In genomic region chr16:88810868-88811599, GRCh38 we compare ENCODE assay signal across 8 cellular contexts. TPM values are rescaled to one million over a fixed set of nuclear protein-coding genes. Genes with fewer than 3 reads are reported as not detected.
DNase-seq lines count a peak whose midpoint lies in the region; ATAC-seq and TF ChIP-seq lines count a peak whose summit lies in the region.

No MANE protein-coding gene starts in this region.

- H3K4me1 ChIP-seq in heart right ventricle: peaks cover 12 to 40% (median 30%) of the 10 kb centered on the region in 9 donors

- H3K9me3 ChIP-seq in heart right ventricle: no peaks in the 10 kb centered on the region

- peaks cover 0 to 31% (median 0%) of the 10 kb centered on the region in 9 donors for H3K36me3 ChIP-seq in heart right ventricle

- intact Hi-C loops in heart right ventricle (cut with DNase I) (loop anchor here in 8 of 10 donors (2.0 to 10.0 kb wide), 9 partner anchors 46 to 406 kb away; partner anchors contain the start of genes GALNS (in 4 of the 8), TRAPPC2L (in 4 of the 8), CDH15 (in 2 of the 8) and ZNF778 (in 1 of the 8)), posterior vena cava (cut with DNase I) (no loop called here)

- ATAC-seq in GM21619 (IDR thresholded peaks at IDR 0.05; ENCODE audit: unreplicated experiment): peak; percentile 44
- peak; percentile 71 to 84 (median 81) for ATAC-seq in heart right ventricle

- H3K4me3 ChIP-seq in heart right ventricle: peak overlapping the region; percentile 43 to 94 (median 80)

- no peaks in the 10 kb centered on the region for H3K27me3 ChIP-seq in heart right ventricle

- WGBS in heart right ventricle, 2 donors: 6 to 7% methylated on average over 42 to 45 of the region's 45 CpGs

- TF ChIP-seq CTCF in heart right ventricle (IDR thresholded peaks at IDR 0.05): peak in 1 of 9 donors; percentile 10

- peak overlapping the region; percentile 87 to 97 (median 94) for H3K27ac ChIP-seq in heart right ventricle

- DNase-seq in GM03348 (ENCODE audit: low spot score) (peak; percentile 89), HuH-7.5 (ENCODE audit: low spot score) (peak; percentile 86), SHP77 (lab: John Stamatoyannopoulos, UW) (peak; percentile 48 to 74), amniotic epithelial cell (ENCODE audit: low read depth) (peak; percentile 69), heart right ventricle (peak; percentile 72 to 80), posterior vena cava (ENCODE audit: low spot score) (peak; percentile 95), DMS114 treated with DMSO at 0.1 percent for 48 hours (lab: John Stamatoyannopoulos, UW; ENCODE audit: unreplicated experiment) (no peak)

RNA-seq across cellular contexts. Expression of gene APRT, which starts 0.7 kb away (rescaled TPM):
- total RNA-seq in heart right ventricle (10 to 100 TPM; 20.8 to 58.0 (median 35.4) TPM), posterior vena cava (10 to 100 TPM; 73.1 to 92.8 TPM)
- polyA plus RNA-seq in heart right ventricle: 100 to 1,000 TPM in 1 of 2 donors, 10 to 100 TPM in 1; 68.4 to 166 TPM

RNA-seq across cellular contexts. Expression of gene CDT1, which starts 7.4 kb away (rescaled TPM):
- total RNA-seq in heart right ventricle (1 to 10 TPM in 4 of 10 donors, under 1 TPM in 6; 0.21 to 2.6 (median 0.58) TPM), posterior vena cava (1 to 10 TPM in 1 of 2 donors, under 1 TPM in 1; 0.57 to 2.0 TPM)
- polyA plus RNA-seq in heart right ventricle: under 1 TPM; 0.15 to 0.22 TPM

RNA-seq across cellular contexts. Expression of gene PIEZO1, which starts 26.0 kb away (rescaled TPM):
- total RNA-seq in heart right ventricle (10 to 100 TPM; 12.3 to 38.0 (median 16.4) TPM), posterior vena cava (100 to 1,000 TPM in 1 of 2 donors, 10 to 100 TPM in 1; 99.3 to 103 TPM)
- polyA plus RNA-seq in heart right ventricle: 10 to 100 TPM; 51.3 to 78.2 TPM

RNA-seq across cellular contexts. Expression of gene GALNS, which starts 45.7 kb away (rescaled TPM):
- 10 to 100 TPM; 11.5 to 18.7 (median 13.8) TPM for total RNA-seq in heart right ventricle
- polyA plus RNA-seq in heart right ventricle: 10 to 100 TPM; 13.3 to 17.6 TPM
- total RNA-seq in posterior vena cava: 10 to 100 TPM; 17.2 to 24.9 TPM

RNA-seq across cellular contexts. Expression of gene TRAPPC2L, which starts 45.9 kb away (rescaled TPM):
- total RNA-seq in heart right ventricle: 10 to 100 TPM; 44.5 to 58.0 (median 50.9) TPM
- polyA plus RNA-seq in heart right ventricle: 10 to 100 TPM; 37.5 to 63.3 TPM
- total RNA-seq in posterior vena cava: 10 to 100 TPM; 28.7 to 47.9 TPM

Comparison
In these comparisons a context has a peak if more than half of its experiments do, and no peak if none do; other contexts are left out.
1. intact Hi-C loops: an anchor here in heart right ventricle (2.0 to 10.0 kb wide); none called in posterior vena cava.